Comparison of ENCODE assay signal across 11 cellular contexts in genomic region chr2:238242731-238243495, GRCh38. TPM values are rescaled to one million over a fixed set of nuclear protein-coding genes. Genes with fewer than 3 reads are reported as not detected.
DNase-seq lines count a peak whose midpoint lies in the region; ATAC-seq and TF ChIP-seq lines count a peak whose summit lies in the region.
"Had no signal": no experiment of that assay in that cellular context is flagged by ENCODE, and none has a peak within 500 bp of the region (broad histone marks: within the 10 kb centered on the region; RNA-seq: fewer than 3 reads in every experiment).

No MANE protein-coding gene starts in this region.

- H4K20me1 ChIP-seq in hepatocyte (ENCODE audit: insufficient read depth, poor library complexity, severe bottlenecking): no peaks in the 10 kb centered on the region

- WGBS in hepatocyte (ENCODE audit: low lambda C conversion rate, missing lambda C conversion rate): 41% methylated on average over 7 of the region's 7 CpGs
- 24% methylated on average over 7 of the region's 7 CpGs for WGBS in tibial nerve, 2 donors

- H3K27me3 ChIP-seq in hepatocyte (peaks cover 9% of the 10 kb centered on the region), tibial nerve (peaks cover 0 to 15% of the 10 kb centered on the region in 2 donors)

- H2AFZ ChIP-seq in hepatocyte: no peak overlapping the region

- DNase-seq in NCI-H524 (lab: John Stamatoyannopoulos, UW): peak; percentile 38 to 57
- DNase-seq in NCI-H524 treated with DMSO at 0.1 percent for 48 hours (lab: John Stamatoyannopoulos, UW): no peak
- DNase-seq in SHP77 treated with DMSO at 0.1 percent for 48 hours (lab: John Stamatoyannopoulos, UW): peak; percentile 89
- DNase-seq in hepatocyte (ENCODE audit: low spot score): peak; percentile 59
- no peak for DNase-seq in tibial nerve (ENCODE audit: low spot score in 2 of 2)
- DNase-seq in middle frontal gyrus (ENCODE audit: extremely low spot score, low spot score): no peak
- DNase-seq: head of caudate nucleus; stimulated activated CD4-positive, alpha-beta T cell treated with anti-CD3 and anti-CD28 coated beads, Interleukin-4, amount 100 ng/mL, for 24 hours had no signal

- no peak for TF ChIP-seq CTCF in hepatocyte (IDR thresholded peaks at IDR 0.05; ENCODE audit: poor library complexity)
- TF ChIP-seq CTCF in tibial nerve (IDR thresholded peaks at IDR 0.05): no peak

- ATAC-seq in HG03521 (IDR thresholded peaks at IDR 0.05; ENCODE audit: unreplicated experiment): no peak
- no peak for ATAC-seq in HG02970 (IDR thresholded peaks at IDR 0.05; ENCODE audit: low FRiP score, unreplicated experiment)
- ATAC-seq: A549 had no signal

- peak overlapping the region; percentile 11 for H3K4me2 ChIP-seq in hepatocyte
- H3K4me2 ChIP-seq: A549 had no signal

- no peaks in the 10 kb centered on the region for H3K79me2 ChIP-seq in hepatocyte

- no peak for TF ChIP-seq POLR2A in tibial nerve (IDR thresholded peaks at IDR 0.05)

- no peaks in the 10 kb centered on the region for H3K9me2 ChIP-seq in hepatocyte (replicated peaks; ENCODE audit: insufficient read depth)

- H3K4me1 ChIP-seq in hepatocyte (ENCODE audit: insufficient read depth) (peaks cover 32% of the 10 kb centered on the region), tibial nerve (peaks cover 0 to 43% (median 23%) of the 10 kb centered on the region in 4 donors)

- H3K27ac ChIP-seq in hepatocyte (peak overlapping the region; percentile 64), tibial nerve (peak overlapping the region in 3 of 4 donors; percentile 26 to 77 (median 65))
- H3K27ac ChIP-seq: A549 had no signal

- H3K4me3 ChIP-seq in hepatocyte (no peak overlapping the region), tibial nerve (no peak overlapping the region)
- H3K4me3 ChIP-seq: A549 had no signal

- no peak for TF ChIP-seq EP300 in tibial nerve (IDR thresholded peaks at IDR 0.05)

- H3K9me3 ChIP-seq in hepatocyte (ENCODE audit: low read depth) (no peaks in the 10 kb centered on the region), tibial nerve (no peaks in the 10 kb centered on the region)
- H3K9me3 ChIP-seq: A549 had no signal

- no peaks in the 10 kb centered on the region for H3K36me3 ChIP-seq in hepatocyte (replicated peaks; ENCODE audit: insufficient read depth, low read depth)
- peaks cover 0 to 37% (median 4%) of the 10 kb centered on the region in 3 donors for H3K36me3 ChIP-seq in tibial nerve

RNA-seq across cellular contexts. Expression of gene HES6, which starts 3.1 kb away (rescaled TPM):
- total RNA-seq in hepatocyte (14.1 and 17.8 TPM in 2 replicates), tibial nerve (10 to 100 TPM in 2 of 4 donors, 1 to 10 TPM in 2; 4.4 to 18.6 (median 12.4) TPM)
- polyA plus RNA-seq in hepatocyte: 23.0 and 28.5 TPM in 2 replicates

RNA-seq across cellular contexts. Expression of gene ILKAP, which starts 39.4 kb away (rescaled TPM):
- 20.4 and 25.9 TPM in 2 replicates for total RNA-seq in hepatocyte
- polyA plus RNA-seq in hepatocyte: 36.6 and 37.5 TPM in 2 replicates
- 10 to 100 TPM; 40.8 to 53.1 (median 47.9) TPM for total RNA-seq in tibial nerve

RNA-seq across cellular contexts. Expression of gene PER2, which starts 45.5 kb away (rescaled TPM):
- total RNA-seq in hepatocyte (6.1 and 8.9 TPM in 2 replicates), tibial nerve (10 to 100 TPM in 2 of 4 donors, 1 to 10 TPM in 2; 8.2 to 18.6 (median 9.8) TPM)
- 6.0 and 6.4 TPM in 2 replicates for polyA plus RNA-seq in hepatocyte

Comparison
In these comparisons a context has a peak if more than half of its experiments do, and no peak if none do; other contexts are left out.
1. DNase-seq: peak in NCI-H524 (2 of 2), SHP77 treated with DMSO at 0.1 percent for 48 hours (single experiment) and hepatocyte (single experiment); none in NCI-H524 treated with DMSO at 0.1 percent for 48 hours (single experiment), tibial nerve (0 of 2) and middle frontal gyrus (single experiment).